ENCODE assay signal across 12 cellular contexts in the genomic region with DNA sequence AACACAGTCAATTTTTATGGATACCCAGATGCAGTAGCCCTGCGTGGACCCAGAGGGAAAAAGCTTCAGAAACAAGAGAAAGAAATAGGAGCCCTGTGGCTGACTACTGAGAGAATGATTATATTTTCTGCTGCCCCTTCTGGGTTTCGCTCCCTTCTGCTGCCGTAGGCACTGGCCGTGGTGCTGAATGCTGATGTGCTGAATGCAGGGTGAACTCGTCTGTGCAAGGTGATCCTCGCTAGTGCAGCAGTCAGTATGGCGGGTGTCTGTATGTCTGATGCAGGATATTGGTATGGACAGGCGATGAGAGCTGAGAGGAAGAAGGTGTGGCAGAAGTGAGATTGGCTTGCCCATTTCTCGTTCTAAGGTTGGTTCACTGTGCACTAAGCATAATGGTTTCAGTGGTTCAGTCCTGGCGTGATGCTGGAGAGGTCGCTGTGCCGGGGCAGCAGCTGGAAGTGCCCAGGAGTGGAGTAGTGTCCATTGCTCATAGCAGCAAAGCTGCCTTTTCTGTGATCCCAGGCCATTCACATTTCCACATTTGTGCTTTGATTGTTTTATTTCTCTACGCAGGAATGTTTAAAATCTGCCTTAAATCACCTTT.
DNase-seq lines count a peak whose midpoint lies in the region; ATAC-seq and TF ChIP-seq lines count a peak whose summit lies in the region.
"Had no signal": no experiment of that assay in that cellular context is flagged by ENCODE, and none has a peak within 500 bp of the region (broad histone marks: within the 10 kb centered on the region; RNA-seq: fewer than 3 reads in every experiment).

No MANE protein-coding gene starts in this region.

- 43% methylated on average over 13 of the region's 13 CpGs for WGBS in hepatocyte (ENCODE audit: low lambda C conversion rate, missing lambda C conversion rate)
- WGBS in esophagus squamous epithelium, 2 donors: 42 to 44% methylated on average over 13 of the region's 13 CpGs

- H2AFZ ChIP-seq in hepatocyte: no peak overlapping the region

- TF ChIP-seq POLR2A in esophagus squamous epithelium (IDR thresholded peaks at IDR 0.05): no peak

- H3K4me1 ChIP-seq in hepatocyte (ENCODE audit: insufficient read depth) (no peaks in the 10 kb centered on the region), esophagus squamous epithelium (no peaks in the 10 kb centered on the region)

- H3K27me3 ChIP-seq in hepatocyte (no peaks in the 10 kb centered on the region), esophagus squamous epithelium (peaks cover 0 to 9% (median 0%) of the 10 kb centered on the region in 4 donors)

- no peak for ATAC-seq in HG03342 (IDR thresholded peaks at IDR 0.05; ENCODE audit: unreplicated experiment)
- ATAC-seq in GM18502 (IDR thresholded peaks at IDR 0.05; ENCODE audit: poor library complexity, unreplicated experiment): no peak

- POLR2A ChIA-PET in activated CD4-positive, alpha-beta memory T cell treated with anti-CD3 and anti-CD28 coated beads, Interleukin-2, amount 10 ng/mL, durations not matched to agents 7 days and 5 days (lab: Charles Lee): no interaction called here

- no peaks in the 10 kb centered on the region for H3K9me3 Mint-ChIP-seq in activated CD4-positive, alpha-beta memory T cell treated with anti-CD3 and anti-CD28 coated beads, Interleukin-2, amount 10 ng/mL, durations not matched to agents 7 days and 5 days

- CTCF ChIA-PET in activated CD4-positive, alpha-beta memory T cell treated with anti-CD3 and anti-CD28 coated beads, Interleukin-2, amount 10 ng/mL, durations not matched to agents 7 days and 5 days (lab: Charles Lee): no interaction called here

- H3K4me3 Mint-ChIP-seq in activated CD4-positive, alpha-beta memory T cell treated with anti-CD3 and anti-CD28 coated beads, Interleukin-2, amount 10 ng/mL, durations not matched to agents 7 days and 5 days: no peak overlapping the region

- intact Hi-C loops in esophagus squamous epithelium (cut with DNase I): no loop called here

- H3K36me3 ChIP-seq in hepatocyte (replicated peaks; ENCODE audit: insufficient read depth, low read depth): no peaks in the 10 kb centered on the region
- no peaks in the 10 kb centered on the region for H3K36me3 ChIP-seq in esophagus squamous epithelium

- no peak overlapping the region for H3K4me2 ChIP-seq in hepatocyte

- TF ChIP-seq CTCF in hepatocyte (IDR thresholded peaks at IDR 0.05; ENCODE audit: poor library complexity) (no peak), esophagus squamous epithelium (IDR thresholded peaks at IDR 0.05) (no peak)

- H3K4me3 ChIP-seq in hepatocyte (no peak overlapping the region), esophagus squamous epithelium (no peak overlapping the region)

- H3K4me1 Mint-ChIP-seq in activated CD4-positive, alpha-beta memory T cell treated with anti-CD3 and anti-CD28 coated beads, Interleukin-2, amount 10 ng/mL, durations not matched to agents 7 days and 5 days: no peaks in the 10 kb centered on the region

- H3K79me2 ChIP-seq in hepatocyte: no peaks in the 10 kb centered on the region

- H3K36me3 Mint-ChIP-seq in activated CD4-positive, alpha-beta memory T cell treated with anti-CD3 and anti-CD28 coated beads, Interleukin-2, amount 10 ng/mL, durations not matched to agents 7 days and 5 days (ENCODE audit: low read depth): no peaks in the 10 kb centered on the region

- H3K27ac Mint-ChIP-seq in activated CD4-positive, alpha-beta memory T cell treated with anti-CD3 and anti-CD28 coated beads, Interleukin-2, amount 10 ng/mL, durations not matched to agents 7 days and 5 days: no peak overlapping the region

- peaks cover 2% of the 10 kb centered on the region for H3K27me3 Mint-ChIP-seq in activated CD4-positive, alpha-beta memory T cell treated with anti-CD3 and anti-CD28 coated beads, Interleukin-2, amount 10 ng/mL, durations not matched to agents 7 days and 5 days

- H3K9me2 ChIP-seq in hepatocyte (replicated peaks; ENCODE audit: insufficient read depth): no peaks in the 10 kb centered on the region

- H4K20me1 ChIP-seq in hepatocyte (ENCODE audit: insufficient read depth, poor library complexity, severe bottlenecking): no peaks in the 10 kb centered on the region

- no peaks in the 10 kb centered on the region for H3K9me3 ChIP-seq in hepatocyte (ENCODE audit: low read depth)
- no peaks in the 10 kb centered on the region for H3K9me3 ChIP-seq in esophagus squamous epithelium

- peak; percentile 53 for DNase-seq in AG08395 (ENCODE audit: low spot score)
- DNase-seq in HT-29 (ENCODE audit: low spot score): peak; percentile 31
- peak; percentile 22 for DNase-seq in activated CD4-positive, alpha-beta memory T cell treated with anti-CD3 and anti-CD28 coated beads, Interleukin-2, amount 10 ng/mL, durations not matched to agents 7 days and 5 days
- peak; percentile 77 for DNase-seq in hepatocyte (ENCODE audit: low spot score)
- DNase-seq in esophagus squamous epithelium (lab: John Stamatoyannopoulos, UW): no peak
- no peak for DNase-seq in OCI-M2 (lab: John Stamatoyannopoulos, UW; ENCODE audit: unreplicated experiment)
- DNase-seq: effector memory CD4-positive, alpha-beta T cell; NCI-H146; occipital lobe; stimulated activated naive CD4-positive, alpha-beta T cell treated with Interleukin-2 at 50 U/mL for 16 hours had no signal

- H3K27ac ChIP-seq in hepatocyte (no peak overlapping the region), esophagus squamous epithelium (no peak overlapping the region)

Comparison
In these comparisons a context has a peak if more than half of its experiments do, and no peak if none do; other contexts are left out.
1. DNase-seq: peak in AG08395 (single experiment), HT-29 (single experiment), activated CD4-positive, alpha-beta memory T cell treated with anti-CD3 and anti-CD28 coated beads, Interleukin-2, amount 10 ng/mL, durations not matched to agents 7 days and 5 days (single experiment) and hepatocyte (single experiment); none in esophagus squamous epithelium (single experiment) and OCI-M2 (single experiment).